ENCODE assay signal across 6 cellular contexts in genomic region chr12:113793250-113793649, GRCh38.
"Had no signal": no experiment of that assay in that cellular context is flagged by ENCODE, and none has a peak within 500 bp of the region (broad histone marks: within the 10 kb centered on the region; RNA-seq: fewer than 3 reads in every experiment).

No MANE protein-coding gene starts in this region.

- H3K9me3 Mint-ChIP-seq: GM23338 had no signal

- H3K27me3 Mint-ChIP-seq: IgD-negative memory B cell had no signal

- ATAC-seq: GM23338, HepG2 had no signal

- DNase-seq: H9, HCEC 1CT, KG1 had no signal

- H3K4me1 Mint-ChIP-seq: IgD-negative memory B cell had no signal

- H3K27ac Mint-ChIP-seq: GM23338, H9, IgD-negative memory B cell had no signal

- H3K4me3 Mint-ChIP-seq: GM23338, H9, IgD-negative memory B cell had no signal
